Comparison of ENCODE assay signal across 13 cellular contexts in the genomic region with DNA sequence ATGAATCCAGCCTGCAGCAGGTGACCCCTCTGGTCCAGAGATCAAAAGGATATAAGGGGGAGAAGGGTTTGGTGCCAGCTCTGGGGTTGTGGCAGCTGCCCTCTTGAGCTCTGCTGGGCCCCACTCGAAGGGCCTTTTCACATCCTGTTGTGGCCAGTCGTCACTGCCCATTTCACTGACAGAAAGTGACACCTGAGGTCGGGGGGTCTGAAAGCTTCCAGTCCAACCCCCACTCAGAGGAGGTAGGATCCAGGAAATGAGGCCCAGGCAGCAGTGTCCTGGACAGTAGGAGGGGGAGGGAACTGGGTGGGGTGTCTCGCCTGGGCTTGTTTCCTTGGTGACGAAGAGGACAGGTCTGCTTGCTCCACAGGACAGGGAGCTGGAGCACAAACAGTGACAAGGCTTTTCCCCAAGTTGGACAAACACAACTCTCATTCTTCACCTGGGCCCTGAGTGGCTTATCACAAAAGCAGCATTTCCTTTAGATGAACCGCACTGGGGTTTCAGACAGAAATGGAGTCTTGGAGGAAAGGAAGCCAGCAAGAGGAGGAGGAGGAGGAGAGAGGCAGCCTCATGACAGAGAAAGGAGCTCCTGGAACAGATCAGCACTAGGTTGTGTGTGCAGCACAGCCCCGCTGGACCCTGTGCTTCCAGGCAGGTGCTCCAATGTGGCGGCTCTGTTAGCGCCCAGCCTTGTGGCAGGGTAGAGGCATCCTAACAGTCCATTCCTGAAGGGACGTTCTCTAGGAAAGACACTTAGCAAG. TPM values are rescaled to one million over a fixed set of nuclear protein-coding genes. Genes with fewer than 3 reads are reported as not detected.
DNase-seq lines count a peak whose midpoint lies in the region; ATAC-seq and TF ChIP-seq lines count a peak whose summit lies in the region.
"Had no signal": no experiment of that assay in that cellular context is flagged by ENCODE, and none has a peak within 500 bp of the region (broad histone marks: within the 10 kb centered on the region; RNA-seq: fewer than 3 reads in every experiment).

No MANE protein-coding gene starts in this region.

- no peak overlapping the region for H2BK15ac ChIP-seq in mesendoderm (replicated peaks; ENCODE audit: low read depth)

- H3K36me3 ChIP-seq in CD8-positive, alpha-beta T cell (ENCODE audit: insufficient read depth, low read length): peaks cover 5% of the 10 kb centered on the region
- peaks cover 33% of the 10 kb centered on the region for H3K36me3 ChIP-seq in WERI-Rb-1
- no peaks in the 10 kb centered on the region for H3K36me3 ChIP-seq in mesendoderm (ENCODE audit: control insufficient read depth, insufficient read depth, low read length)

- H3K18ac ChIP-seq in mesendoderm (ENCODE audit: low read length): no peak overlapping the region

- peak overlapping the region; percentile 57 for H3K27ac Mint-ChIP-seq in CD8-positive, alpha-beta T cell

- H3K4me1 ChIP-seq in CD8-positive, alpha-beta T cell (ENCODE audit: insufficient read depth, low read length): no peaks in the 10 kb centered on the region
- H3K4me1 ChIP-seq in mesendoderm (ENCODE audit: control insufficient read depth, low read depth, low read length): no peaks in the 10 kb centered on the region

- no peak overlapping the region for H3K4me3 Mint-ChIP-seq in CD8-positive, alpha-beta T cell

- TF ChIP-seq CTCF in CD8-positive, alpha-beta T cell (IDR thresholded peaks at IDR 0.05): no peak
- TF ChIP-seq CTCF in GM12865 (IDR thresholded peaks at IDR 0.05; ENCODE audit: insufficient read depth, low read depth, low read length, missing control alignments): no peak
- TF ChIP-seq CTCF in WERI-Rb-1 (IDR thresholded peaks at IDR 0.05; ENCODE audit: low read depth, low read length): no peak

- no peaks in the 10 kb centered on the region for H3K9me3 ChIP-seq in CD8-positive, alpha-beta T cell (ENCODE audit: low read length)
- H3K9me3 ChIP-seq in WERI-Rb-1 (ENCODE audit: severe bottlenecking): no peaks in the 10 kb centered on the region

- H4K8ac ChIP-seq in mesendoderm (ENCODE audit: low read depth, low read length): no peak overlapping the region

- no peak overlapping the region for H3K27ac ChIP-seq in CD8-positive, alpha-beta T cell (ENCODE audit: low read depth, low read length)
- peak overlapping the region; percentile 1; the same call in 1 of the 2 replicates for H3K27ac ChIP-seq in WERI-Rb-1
- no peak overlapping the region for H3K27ac ChIP-seq in mesendoderm (ENCODE audit: low read depth, low read length)

- no peak overlapping the region for H3K4me2 ChIP-seq in mesendoderm (ENCODE audit: low read length)

- H2BK5ac ChIP-seq in mesendoderm (ENCODE audit: low read length): no peak overlapping the region

- peaks cover 2% of the 10 kb centered on the region for H3K4me1 Mint-ChIP-seq in CD8-positive, alpha-beta T cell (ENCODE audit: low read depth)

- no peaks in the 10 kb centered on the region for H3K27me3 ChIP-seq in CD8-positive, alpha-beta T cell (ENCODE audit: insufficient read depth, low read length)
- H3K27me3 ChIP-seq in WERI-Rb-1 (ENCODE audit: insufficient read depth, low read depth, severe bottlenecking) (no peaks in the 10 kb centered on the region), mesendoderm (ENCODE audit: insufficient read depth, low read length, poor library complexity) (no peaks in the 10 kb centered on the region)

- H3K27me3 Mint-ChIP-seq in CD8-positive, alpha-beta T cell (ENCODE audit: low read depth): no peaks in the 10 kb centered on the region

- DNase-seq in CD8-positive, alpha-beta T cell: no peak
- DNase-seq in GM12865 (ENCODE audit: low read depth): peak; percentile 33
- peak; percentile 56 for DNase-seq in WERI-Rb-1
- peak; percentile 27 for DNase-seq in mesendoderm
- no peak for DNase-seq in NCI-H774 (lab: John Stamatoyannopoulos, UW)
- no peak for DNase-seq in NK-92 (lab: John Stamatoyannopoulos, UW; ENCODE audit: unreplicated experiment)
- no peak for DNase-seq in hippocampal formation (lab: John Stamatoyannopoulos, UW)
- DNase-seq: amygdala; NCI-H2107; SIG-M5; stimulated activated naive CD4-positive, alpha-beta T cell had no signal

- no CpG with 5 or more reads among the region's 10 CpGs for WGBS in mesendoderm (ENCODE audit: extremely low coverage, insufficient coverage, low lambda C conversion rate)

- POLR2A ChIA-PET in CD8-positive, alpha-beta T cell (lab: Charles Lee): interaction anchor here (0.8 kb wide), 1 partner anchor 19 kb away, joined by 4 read pairs; a partner anchor contains a TSS

- H3K4me3 ChIP-seq in CD8-positive, alpha-beta T cell (ENCODE audit: low read depth, low read length): no peak overlapping the region
- no peak overlapping the region for H3K4me3 ChIP-seq in GM12865 (ENCODE audit: low read depth, low read length)
- no peak overlapping the region for H3K4me3 ChIP-seq in WERI-Rb-1 (ENCODE audit: low read depth, low read length)
- no peak overlapping the region for H3K4me3 ChIP-seq in mesendoderm (ENCODE audit: low read length)

- H2BK120ac ChIP-seq in mesendoderm (ENCODE audit: low read depth, low read length): no peak overlapping the region

- intact Hi-C loops in CD8-positive, alpha-beta T cell (cut with DNase I, micrococcal nuclease): no loop called here

- H3K79me1 ChIP-seq in mesendoderm (ENCODE audit: low read length): no peaks in the 10 kb centered on the region

- H3K9ac ChIP-seq in mesendoderm (ENCODE audit: low read length): no peak overlapping the region

- peaks cover 36% of the 10 kb centered on the region for H3K36me3 Mint-ChIP-seq in CD8-positive, alpha-beta T cell

- H3K56ac ChIP-seq in mesendoderm (ENCODE audit: low read length): no peak overlapping the region

- no peaks in the 10 kb centered on the region for H3K79me2 ChIP-seq in mesendoderm (ENCODE audit: control insufficient read depth, insufficient read depth, low read length)

- H2AK5ac ChIP-seq in mesendoderm (ENCODE audit: low read length): no peak overlapping the region

- no peaks in the 10 kb centered on the region for H3K9me3 Mint-ChIP-seq in CD8-positive, alpha-beta T cell

- no peak overlapping the region for H4K5ac ChIP-seq in mesendoderm (ENCODE audit: low read length)

- no peak overlapping the region for H3K4ac ChIP-seq in mesendoderm (ENCODE audit: low read depth, low read length)

- no peak overlapping the region for H3K23ac ChIP-seq in mesendoderm (ENCODE audit: low read length)

- CTCF ChIA-PET in CD8-positive, alpha-beta T cell (lab: Charles Lee): interaction anchor here (1.2 kb wide), 1 partner anchor 33 kb away, joined by 4 read pairs; a partner anchor contains a TSS

- ATAC-seq in CD8-positive, alpha-beta T cell: no peak
- no peak for ATAC-seq in GM19328 (IDR thresholded peaks at IDR 0.05; ENCODE audit: unreplicated experiment)

RNA-seq across cellular contexts. Expression of a gene that starts 11.0 kb away (rescaled TPM):
- total RNA-seq in CD8-positive, alpha-beta T cell: 1 to 10 TPM; 3.7 to 6.2 TPM
- 1.7 TPM for polyA plus RNA-seq in mesendoderm (2013, experiment 1 of 2)
- polyA plus RNA-seq in mesendoderm (2013, experiment 2 of 2): 1.7 TPM

RNA-seq across cellular contexts. Expression of a gene that starts 11.9 kb away (rescaled TPM):
- not detected for total RNA-seq in CD8-positive, alpha-beta T cell
- 0.03 TPM for polyA plus RNA-seq in mesendoderm (2013, experiment 1 of 2)
- polyA plus RNA-seq in mesendoderm (2013, experiment 2 of 2): 0.11 TPM

RNA-seq across cellular contexts. Expression of a gene that starts 18.8 kb away (rescaled TPM):
- 100 to 1,000 TPM in 1 of 2 experiments, 10 to 100 TPM in 1; 94.3 to 101 TPM for total RNA-seq in CD8-positive, alpha-beta T cell
- 376 TPM for polyA plus RNA-seq in mesendoderm (2013, experiment 1 of 2)
- 369 TPM for polyA plus RNA-seq in mesendoderm (2013, experiment 2 of 2)

RNA-seq across cellular contexts. Expression of a gene that starts 21.5 kb away (rescaled TPM):
- total RNA-seq in CD8-positive, alpha-beta T cell: not detected
- 0.13 TPM for polyA plus RNA-seq in mesendoderm (2013, experiment 1 of 2)
- 0.10 TPM for polyA plus RNA-seq in mesendoderm (2013, experiment 2 of 2)
- polyA plus RNA-seq: neural cell had no signal

RNA-seq across cellular contexts. Expression of a gene that starts 33.3 kb away (rescaled TPM):
- total RNA-seq in CD8-positive, alpha-beta T cell: 10 to 100 TPM; 10.2 to 12.7 TPM
- polyA plus RNA-seq in mesendoderm (2013, experiment 1 of 2): 0.11 TPM
- polyA plus RNA-seq in mesendoderm (2013, experiment 2 of 2): 0.22 TPM

Comparison
In these comparisons a context has a peak if more than half of its experiments do, and no peak if none do; other contexts are left out.
1. DNase-seq: peak in GM12865 (single experiment), WERI-Rb-1 (single experiment) and mesendoderm (single experiment); none in CD8-positive, alpha-beta T cell (0 of 7), NCI-H774 (single experiment), NK-92 (single experiment) and hippocampal formation (0 of 2).